In the genomic region with DNA sequence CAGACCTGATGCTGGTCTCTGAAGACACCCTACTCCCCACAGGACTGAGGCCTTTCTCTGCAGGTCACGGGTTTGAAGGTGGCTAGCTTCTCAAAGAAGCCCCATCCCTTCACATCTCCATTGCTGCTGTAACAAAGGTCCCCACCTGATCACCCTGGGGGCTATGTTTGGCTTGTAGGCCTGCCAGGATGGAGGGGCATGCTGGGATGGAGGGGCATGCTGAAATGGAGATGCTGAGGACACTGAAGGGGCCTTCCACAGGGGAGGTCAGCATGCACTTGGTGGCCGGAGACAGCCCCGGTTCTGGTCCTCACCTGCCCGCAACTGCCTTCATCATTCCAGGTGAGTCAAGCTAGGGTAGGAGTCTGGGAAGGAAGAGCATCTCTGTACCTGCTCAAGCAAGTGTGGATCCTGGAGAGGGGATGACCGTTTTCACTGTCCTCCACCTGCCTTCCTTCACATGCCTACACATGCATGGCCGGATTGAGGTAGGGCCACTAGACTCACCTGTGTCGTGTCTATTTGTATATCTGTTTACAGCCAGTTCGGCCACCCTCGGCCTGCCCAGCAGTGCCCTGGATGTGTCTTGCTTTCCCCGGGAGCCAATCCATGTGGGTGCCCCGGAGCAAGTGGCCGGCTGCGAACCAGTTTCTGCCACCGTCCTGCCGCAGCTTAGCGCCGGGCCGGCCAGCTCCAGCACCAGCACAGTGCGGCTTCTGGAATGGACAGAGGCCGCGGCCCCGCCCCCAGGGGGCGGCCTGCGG, we compare ENCODE assay signal across 8 cellular contexts. TPM values are rescaled to one million over a fixed set of nuclear protein-coding genes. Genes with fewer than 3 reads are reported as not detected.
DNase-seq lines count a peak whose midpoint lies in the region; ATAC-seq and TF ChIP-seq lines count a peak whose summit lies in the region.

No MANE protein-coding gene starts in this region.

- H3K27me3 ChIP-seq in NT2/D1 (ENCODE audit: insufficient read depth, insufficient read length), result no peaks in the 10 kb centered on the region
- no peaks in the 10 kb centered on the region for H3K27me3 ChIP-seq in fibroblast of lung (ENCODE audit: control insufficient read depth, insufficient read depth, low read length)

- H4K20me1 ChIP-seq in fibroblast of lung (ENCODE audit: control insufficient read depth, extremely low read depth, insufficient read depth, low read length), result no peaks in the 10 kb centered on the region

- H3K27ac ChIP-seq in fibroblast of lung (ENCODE audit: insufficient read depth, low read length), result no peak overlapping the region

- H3K36me3 ChIP-seq in NT2/D1 (ENCODE audit: insufficient read depth, insufficient read length, low read length) (peaks cover 22% of the 10 kb centered on the region), fibroblast of lung (ENCODE audit: control insufficient read depth, insufficient read depth, low read length) (no peaks in the 10 kb centered on the region)

- DNase-seq in NT2/D1 (ENCODE audit: low read depth, low spot score) (no peak), fibroblast of lung (ENCODE audit: low read depth in 2 of 2) (no peak), skeletal muscle cell (ENCODE audit: low read depth) (no peak), SHP77 (lab: John Stamatoyannopoulos, UW) (no peak), 8988T (no peak), NCI-H1694 treated with DMSO at 0.1 percent for 48 hours (lab: John Stamatoyannopoulos, UW) (no peak)

- H3K9me3 ChIP-seq in NT2/D1 (ENCODE audit: insufficient read depth, low read length), result no peaks in the 10 kb centered on the region
- H3K9me3 ChIP-seq in fibroblast of lung (ENCODE audit: control insufficient read depth, insufficient read depth, low read depth, low read length), result no peaks in the 10 kb centered on the region

- no peaks in the 10 kb centered on the region for H3K79me2 ChIP-seq in fibroblast of lung (ENCODE audit: control insufficient read depth, insufficient read depth, low read length)

- no peak for ATAC-seq in GM19395 (IDR thresholded peaks at IDR 0.05; ENCODE audit: unreplicated experiment)

- H2AFZ ChIP-seq in fibroblast of lung (ENCODE audit: low read length), result peak overlapping the region; percentile 56

- in situ Hi-C loops in GM18951 (cut with MboI; ENCODE audit: low sequenced_read_pairs, unreplicated experiment), result no loop called here

- H3K9ac ChIP-seq in NT2/D1 (ENCODE audit: insufficient read length, low read depth) (peak overlapping the region; percentile 58), fibroblast of lung (ENCODE audit: insufficient read depth, low read length) (peak overlapping the region; percentile 42)

- H3K4me2 ChIP-seq in fibroblast of lung (ENCODE audit: extremely low read depth, insufficient read depth, low read length), result peak overlapping the region; percentile 75

- H3K4me1 ChIP-seq in NT2/D1 (ENCODE audit: insufficient read depth, insufficient read length), result peaks cover 7% of the 10 kb centered on the region
- no peaks in the 10 kb centered on the region for H3K4me1 ChIP-seq in fibroblast of lung (ENCODE audit: control insufficient read depth, extremely low read depth, insufficient read depth, low read length)

- TF ChIP-seq POLR2A in GM18951 (IDR thresholded peaks at IDR 0.05; ENCODE audit: extremely low read depth, insufficient read depth, insufficient read length), result peak; percentile 69

- no peak for TF ChIP-seq CTCF in fibroblast of lung (conservative IDR thresholded peaks at IDR 0.05 in 1 of 2, IDR thresholded peaks at IDR 0.05 in 1 of 2; ENCODE audit: low read depth in 1 of 2, low read length in 2 of 2)

- H3K4me3 ChIP-seq in NT2/D1 (ENCODE audit: insufficient read length, low read depth) (peak overlapping the region; percentile 90), fibroblast of lung (replicated peaks in 1 of 4; ENCODE audit: control extremely low read depth in 1 of 4, insufficient read depth in 1 of 4, low read depth in 3 of 4, low read length in 4 of 4) (peak overlapping the region; percentile 39 to 73 (median 59)), skeletal muscle cell (ENCODE audit: low read depth, low read length) (peak overlapping the region; percentile 59)

RNA-seq across cellular contexts. Expression of gene L3MBTL1, which starts 6.0 kb away (rescaled TPM):
- 6.2 and 10.7 TPM in 2 replicates for total RNA-seq in fibroblast of lung
- polyA plus RNA-seq in fibroblast of lung, result 1.2 and 1.5 TPM in 2 replicates
- polyA plus RNA-seq in fibroblast of lung (2012), result 0.73 and 1.0 TPM in 2 replicates
- polyA minus RNA-seq in fibroblast of lung (ENCODE audit: low replicate concordance), result 1.3 and 3.1 TPM in 2 replicates

RNA-seq across cellular contexts. Expression of gene SGK2, which starts 45.3 kb away (rescaled TPM):
- 0.26 and 0.66 TPM in 2 replicates for total RNA-seq in fibroblast of lung
- polyA plus RNA-seq in fibroblast of lung, result 0.05 TPM in 1 of 2 replicates, not detected in the other
- 0.07 TPM in 1 of 2 replicates, not detected in the other for polyA plus RNA-seq in fibroblast of lung (2012)
- polyA minus RNA-seq in fibroblast of lung (ENCODE audit: low replicate concordance), result not detected in 2 replicates

RNA-seq across cellular contexts. Expression of gene SRSF6, which starts 55.8 kb away (rescaled TPM):
- 34.9 and 37.8 TPM in 2 replicates for total RNA-seq in fibroblast of lung
- polyA plus RNA-seq in fibroblast of lung, result 106 and 128 TPM in 2 replicates
- polyA plus RNA-seq in fibroblast of lung (2012), result 79.9 and 103 TPM in 2 replicates
- polyA minus RNA-seq in fibroblast of lung (ENCODE audit: low replicate concordance), result 8.0 and 21.8 TPM in 2 replicates
